ENCODE assay signal across 26 cellular contexts in the genomic region with DNA sequence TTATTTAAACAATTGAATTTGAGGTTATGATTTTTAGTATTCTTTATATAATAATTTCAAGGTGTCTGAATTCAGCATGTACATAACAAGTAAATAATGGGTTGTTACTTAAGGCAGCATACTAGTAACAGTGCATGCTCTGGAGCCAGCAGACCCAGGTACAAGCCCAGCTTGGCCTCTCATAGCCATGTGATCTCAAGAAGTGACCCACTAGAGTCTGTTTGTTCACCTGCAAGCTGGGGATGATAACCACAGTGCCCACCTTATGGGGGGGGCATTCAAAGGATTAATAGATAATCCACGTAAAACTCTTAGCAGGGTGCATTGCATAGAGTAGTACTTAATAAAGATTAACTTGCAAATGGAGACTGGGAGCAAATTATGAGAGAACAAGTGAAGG.
"Had no signal": no experiment of that assay in that cellular context is flagged by ENCODE, and none has a peak within 500 bp of the region (broad histone marks: within the 10 kb centered on the region; RNA-seq: fewer than 3 reads in every experiment).

No MANE protein-coding gene starts in this region.

- H3K4me1 Mint-ChIP-seq: natural killer cell; stimulated activated memory B cell treated with anti-CD40 and anti-IgM and Interleukin-4, amounts not matched to agents 10 μg/mL and 1 μg/mL and 100 μg/mL, for 72 hours had no signal

- H3K36me3 Mint-ChIP-seq: mesothelial cell of epicardium; natural killer cell; stimulated activated memory B cell treated with anti-CD40 and anti-IgM and Interleukin-4, amounts not matched to agents 10 μg/mL and 1 μg/mL and 100 μg/mL, for 72 hours; type B pancreatic cell had no signal

- ATAC-seq: activated CD4-positive, alpha-beta T cell treated with anti-CD3 and anti-CD28 coated beads for 36 hours; effector memory CD8-positive, alpha-beta T cell; left colon; natural killer cell; stimulated activated memory B cell treated with anti-CD40 and anti-IgM and Interleukin-4, amounts not matched to agents 10 μg/mL and 1 μg/mL and 100 μg/mL, for 72 hours; stimulated activated naive CD8-positive, alpha-beta T cell treated with anti-CD3 and anti-CD28 coated beads, Interleukin-15, amount 100 ng/mL, for 72 hours had no signal

- H3K27ac Mint-ChIP-seq: natural killer cell; stimulated activated memory B cell treated with anti-CD40 and anti-IgM and Interleukin-4, amounts not matched to agents 10 μg/mL and 1 μg/mL and 100 μg/mL, for 72 hours; T-helper 2 cell treated with Interferon-gamma antibody and Interleukin-4, amounts not matched to agents 5 μg/mL and 100 μg/mL, for 36 hours; type B pancreatic cell had no signal

- H3K27me3 ChIP-seq: right atrium auricular region, uterus had no signal

- H3K9me3 ChIP-seq: right atrium auricular region, uterus had no signal

- H3K4me1 ChIP-seq: right atrium auricular region, uterus had no signal

- H3K9me3 Mint-ChIP-seq: effector memory CD8-positive, alpha-beta T cell; mesothelial cell of epicardium; natural killer cell; stimulated activated memory B cell treated with anti-CD40 and anti-IgM and Interleukin-4, amounts not matched to agents 10 μg/mL and 1 μg/mL and 100 μg/mL, for 72 hours; T-helper 2 cell treated with Interferon-gamma antibody and Interleukin-4, amounts not matched to agents 5 μg/mL and 100 μg/mL, for 36 hours; type B pancreatic cell had no signal

- H3K4me3 ChIP-seq: right atrium auricular region, smooth muscle cell, uterus had no signal

- H3K36me3 ChIP-seq: right atrium auricular region, uterus had no signal

- DNase-seq: activated CD4-positive, alpha-beta T cell treated with anti-CD3 and anti-CD28 coated beads for 36 hours; activated CD4-positive, alpha-beta T cell treated with anti-CD3 and anti-CD28 coated beads, Interleukin-2, amount 50 U/mL, for 48 hours; activated CD4-positive, CD25-positive, alpha-beta regulatory T cell; activated CD8-positive, alpha-beta memory T cell treated with anti-CD3 and anti-CD28 coated beads for 24 hours; activated gamma-delta T cell treated with Interleukin-2 at 50 U/mL for 16 hours; amygdala; caudate nucleus; cortex of kidney; effector memory CD8-positive, alpha-beta T cell; foreskin fibroblast; head of caudate nucleus; hippocampal formation; left colon; natural killer cell; stimulated activated CD4-positive, alpha-beta T cell treated with anti-CD3 and anti-CD28 coated beads, Interleukin-1b, Interleukin-23, amount 100 ng/mL, for 48 hours; stimulated activated CD4-positive, alpha-beta T cell treated with anti-CD3 and anti-CD28 coated beads, Interleukin-4, amount 100 ng/mL, for 4 hours; stimulated activated CD8-positive, alpha-beta memory T cell treated with anti-CD3 and anti-CD28 coated beads, Interleukin-4, amount 100 ng/mL, for 48 hours; stimulated activated naive CD8-positive, alpha-beta T cell treated with anti-CD3 and anti-CD28 coated beads, Interleukin-15, amount 100 ng/mL, for 72 hours; substantia nigra; uterus had no signal

- H3K27me3 Mint-ChIP-seq: activated CD4-positive, alpha-beta T cell treated with anti-CD3 and anti-CD28 coated beads for 36 hours; effector memory CD8-positive, alpha-beta T cell; stimulated activated naive CD8-positive, alpha-beta T cell treated with anti-CD3 and anti-CD28 coated beads, Interleukin-15, amount 100 ng/mL, for 72 hours; type B pancreatic cell had no signal

- H3K27ac ChIP-seq: right atrium auricular region, uterus had no signal

- H3K4me3 Mint-ChIP-seq: activated CD4-positive, alpha-beta T cell treated with anti-CD3 and anti-CD28 coated beads for 36 hours; effector memory CD8-positive, alpha-beta T cell; mesothelial cell of epicardium; natural killer cell; stimulated activated memory B cell treated with anti-CD40 and anti-IgM and Interleukin-4, amounts not matched to agents 10 μg/mL and 1 μg/mL and 100 μg/mL, for 72 hours; T-helper 2 cell treated with Interferon-gamma antibody and Interleukin-4, amounts not matched to agents 5 μg/mL and 100 μg/mL, for 36 hours; type B pancreatic cell had no signal
